In the genomic region with DNA sequence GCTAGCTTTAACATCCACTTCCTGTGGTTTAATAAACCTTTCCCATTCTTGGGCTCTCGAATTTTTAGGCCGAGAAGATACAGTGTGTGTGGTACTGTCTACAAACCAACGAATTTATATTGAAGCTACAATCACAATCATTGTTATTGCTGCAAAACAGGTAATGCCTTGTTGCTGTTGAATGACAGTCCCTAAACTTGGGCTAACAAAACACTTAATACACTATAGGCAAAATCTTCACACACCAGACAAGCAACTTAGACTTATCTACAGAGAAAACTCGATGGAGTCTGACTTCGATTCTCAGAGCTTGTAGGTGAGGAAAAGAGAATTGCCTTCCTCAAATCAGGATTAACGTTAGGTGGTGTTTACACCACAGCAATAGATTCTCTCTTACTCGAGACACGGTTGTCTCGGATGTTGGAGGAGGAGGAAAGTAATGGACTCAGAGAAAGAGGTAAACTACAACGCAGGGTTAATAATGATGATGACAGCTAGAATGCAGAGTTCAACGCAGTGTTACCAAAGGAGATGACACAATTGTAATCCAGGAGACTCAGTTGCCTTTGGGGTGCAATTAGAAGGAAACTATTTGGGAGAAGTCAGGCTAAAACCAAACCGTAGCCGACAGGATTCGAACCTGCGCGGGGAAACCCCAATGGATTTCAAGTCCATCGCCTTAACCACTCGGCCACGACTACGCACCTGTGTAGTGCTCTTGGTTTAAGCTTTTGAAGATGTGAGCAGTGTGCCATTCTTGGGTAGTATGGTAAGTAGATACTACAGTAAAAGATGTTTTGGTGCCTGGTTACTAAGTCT, we compare ENCODE assay signal across 8 cellular contexts. TPM values are rescaled to one million over a fixed set of nuclear protein-coding genes. Genes with fewer than 3 reads are reported as not detected.
DNase-seq lines count a peak whose midpoint lies in the region; ATAC-seq, FAIRE-seq and TF ChIP-seq lines count a peak whose summit lies in the region.

No MANE protein-coding gene starts in this region.

- DNase-seq in D341Med (ENCODE audit: low spot score) (peak; percentile 39), MG63 (peak; percentile 90), UCSD-AML1 (lab: John Stamatoyannopoulos, UW; ENCODE audit: unreplicated experiment) (peak; percentile 36), colonic mucosa (peak; percentile 47), pancreas (peak; percentile 29 to 78 (median 66)), NK-92 (lab: John Stamatoyannopoulos, UW; ENCODE audit: unreplicated experiment) (no peak)

- H3K36me3 ChIP-seq in MG63, result no peaks in the 10 kb centered on the region
- no peaks in the 10 kb centered on the region for H3K36me3 ChIP-seq in colonic mucosa
- no peaks in the 10 kb centered on the region for H3K36me3 ChIP-seq in pancreas

- H3K27ac ChIP-seq in colonic mucosa (no peak overlapping the region), pancreas (no peak overlapping the region)

- WGBS in pancreas, 2 donors, result 22 to 23% methylated on average over 20 of the region's 20 CpGs

- H3K27me3 ChIP-seq in MG63 (peaks cover 3% of the 10 kb centered on the region; the same call in 1 of the 2 replicates), colonic mucosa (no peaks in the 10 kb centered on the region), pancreas (peaks cover 0 to 3% (median 2%) of the 10 kb centered on the region in 4 donors)

- intact Hi-C loops in colonic mucosa (cut with DNase I) (no loop called here), pancreas (cut with DNase I) (no loop called here)

- no peak for TF ChIP-seq CTCF in colonic mucosa (IDR thresholded peaks at IDR 0.05)
- no peak for TF ChIP-seq CTCF in pancreas (IDR thresholded peaks at IDR 0.05)

- H3K4me3 ChIP-seq in MG63, result peak overlapping the region; percentile 5
- no peak overlapping the region for H3K4me3 ChIP-seq in colonic mucosa
- no peak overlapping the region for H3K4me3 ChIP-seq in pancreas

- H3K9me3 ChIP-seq in MG63 (no peaks in the 10 kb centered on the region), colonic mucosa (no peaks in the 10 kb centered on the region), pancreas (no peaks in the 10 kb centered on the region)

- peaks cover 4% of the 10 kb centered on the region for H3K4me1 ChIP-seq in colonic mucosa
- peaks cover 0 to 6% (median 0%) of the 10 kb centered on the region in 3 donors for H3K4me1 ChIP-seq in pancreas

- FAIRE-seq in pancreas (lab: Jason Lieb, UNC), result no peak

- ATAC-seq in pancreas (peak; percentile 43 to 78 (median 62)), HG02610 (IDR thresholded peaks at IDR 0.05; ENCODE audit: unreplicated experiment) (no peak), GM19463 (IDR thresholded peaks at IDR 0.05; ENCODE audit: unreplicated experiment) (no peak)

- H3K9ac ChIP-seq in colonic mucosa (ENCODE audit: low read depth in 2 of 2, low read length in 2 of 2), result no peak overlapping the region

RNA-seq across cellular contexts. Expression of gene ZNF184, which starts 32.5 kb away (rescaled TPM):
- 24.1 and 25.4 TPM in 2 replicates for total RNA-seq in MG63 (2014; rRNA removed; shearing (Covaris generic); ENCODE audit: low replicate concordance)
- 1 to 10 TPM; 6.3 to 8.6 TPM for total RNA-seq in colonic mucosa
- 1 to 10 TPM; 1.6 to 4.6 (median 2.6) TPM for total RNA-seq in pancreas
- polyA plus RNA-seq in pancreas, result 1 to 10 TPM; 1.1 to 1.9 TPM

Comparison
In these comparisons a context has a peak if more than half of its experiments do, and no peak if none do; other contexts are left out.
1. ATAC-seq: peak in pancreas (4 of 4); none in HG02610 (single experiment) and GM19463 (single experiment).